Comparison of ENCODE assay signal across 11 cellular contexts in the genomic region with DNA sequence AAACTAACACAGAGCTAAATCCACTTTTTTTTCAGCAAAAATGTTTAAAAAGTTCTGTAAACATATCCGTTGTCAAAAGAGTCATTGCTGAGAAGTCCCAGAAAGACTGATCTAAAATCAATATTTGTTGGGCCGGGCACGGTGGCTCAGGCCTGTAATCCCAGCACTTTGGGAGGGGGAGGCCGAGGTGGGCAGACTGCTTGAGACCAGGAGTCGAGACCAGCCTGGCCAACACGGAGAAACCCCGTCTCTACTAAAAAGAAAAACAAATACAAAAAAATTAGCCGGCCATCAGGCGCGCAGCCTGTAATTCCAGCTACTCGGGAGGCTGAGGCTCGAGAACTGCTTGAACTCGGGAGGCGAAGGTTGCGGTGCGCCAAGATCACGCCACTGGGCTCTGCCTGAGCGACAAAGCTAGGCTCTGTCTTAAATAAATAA. TPM values are rescaled to one million over a fixed set of nuclear protein-coding genes. Genes with fewer than 3 reads are reported as not detected.
A peak's percentile ranks its signal among the peaks of the same experiment; 100 is the strongest.
DNase-seq lines count a peak whose midpoint lies in the region; ATAC-seq and TF ChIP-seq lines count a peak whose summit lies in the region.
"Had no signal": no experiment of that assay in that cellular context is flagged by ENCODE, and none has a peak within 500 bp of the region (broad histone marks: within the 10 kb centered on the region; RNA-seq: fewer than 3 reads in every experiment).

No MANE protein-coding gene starts in this region.

- no peaks in the 10 kb centered on the region for H3K27me3 ChIP-seq in CD4-positive, alpha-beta T cell (ENCODE audit: control insufficient read depth, insufficient read depth, low read length)
- H3K27me3 ChIP-seq in HCT116 (ENCODE audit: insufficient read depth, low read length) (no peaks in the 10 kb centered on the region), kidney epithelial cell (ENCODE audit: control insufficient read depth, insufficient read depth, low read length) (no peaks in the 10 kb centered on the region), esophagus muscularis mucosa (no peaks in the 10 kb centered on the region)

- peaks cover 64% of the 10 kb centered on the region for H3K79me2 ChIP-seq in HCT116 (ENCODE audit: insufficient read depth, low read length)

- no peak overlapping the region for H2AFZ ChIP-seq in HCT116 (ENCODE audit: low read depth, low read length, poor library complexity, severe bottlenecking)

- H3K4me1 ChIP-seq in HCT116 (ENCODE audit: control insufficient read depth in 1 of 2, insufficient read depth in 2 of 2, low read length in 2 of 2) (peaks cover 13 to 28% of the 10 kb centered on the region in 2 experiments), esophagus muscularis mucosa (peaks cover 10 to 30% (median 20%) of the 10 kb centered on the region in 4 donors)

- H3K36me3 ChIP-seq in HCT116 (ENCODE audit: control insufficient read depth in 1 of 2, insufficient read depth in 2 of 2, low read length in 2 of 2): peaks cover 7 to 29% of the 10 kb centered on the region in 2 experiments; a peak in 2 of 4 replicates
- H3K36me3 ChIP-seq in kidney epithelial cell (ENCODE audit: control insufficient read depth, insufficient read depth, low read length): no peaks in the 10 kb centered on the region
- H3K36me3 ChIP-seq in esophagus muscularis mucosa: peaks cover 9 to 20% (median 9%) of the 10 kb centered on the region in 4 donors

- no peak for TF ChIP-seq RAD21 in HCT116 (IDR thresholded peaks at IDR 0.05; ENCODE audit: low read depth)

- peaks cover 8% of the 10 kb centered on the region; the same call in 1 of the 2 replicates for H4K20me1 ChIP-seq in HCT116 (ENCODE audit: insufficient read depth)

- no peak for TF ChIP-seq EP300 in esophagus muscularis mucosa (IDR thresholded peaks at IDR 0.05)

- peaks cover 40% of the 10 kb centered on the region for H3K4me1 Mint-ChIP-seq in CD4-positive, alpha-beta T cell (ENCODE audit: low read depth)
- peaks cover 25% of the 10 kb centered on the region for H3K4me1 Mint-ChIP-seq in WTC11

- peak overlapping the region; percentile 95 for H3K4me2 ChIP-seq in HCT116 (ENCODE audit: low read length)

- TF ChIP-seq POLR2A in HCT116 (IDR thresholded peaks at IDR 0.05; ENCODE audit: borderline replicate concordance, extremely low read depth, insufficient read depth, insufficient read length) (no peak), esophagus muscularis mucosa (IDR thresholded peaks at IDR 0.05; ENCODE audit: low read depth) (no peak)

- 90% methylated on average over 18 of the region's 18 CpGs for WGBS in esophagus muscularis mucosa

- H3K9me2 ChIP-seq in HCT116 (ENCODE audit: insufficient read depth): no peaks in the 10 kb centered on the region

- H3K4me3 Mint-ChIP-seq in CD4-positive, alpha-beta T cell: peak overlapping the region; percentile 30
- peak overlapping the region; percentile 76 for H3K4me3 Mint-ChIP-seq in WTC11

- H3K4me3 ChIP-seq in HCT116 (replicated peaks in 1 of 2; ENCODE audit: low read depth in 1 of 2, low read length in 2 of 2) (peak overlapping the region; percentile 77 to 91), kidney epithelial cell (ENCODE audit: low read depth, low read length) (peak overlapping the region; percentile 85), esophagus muscularis mucosa (peak overlapping the region in 1 of 4 donors; percentile 83)

- peaks cover 35% of the 10 kb centered on the region for H3K36me3 Mint-ChIP-seq in CD4-positive, alpha-beta T cell (ENCODE audit: low read depth)
- H3K36me3 Mint-ChIP-seq in WTC11: peaks cover 22% of the 10 kb centered on the region

- RAD21 ChIA-PET in HCT116 (lab: Charles Lee; ENCODE audit: low non-redundant PET in 1 of 2, low total read pairs in 2 of 2, uncharacterized antibody in 2 of 2, unreplicated experiment in 2 of 2): no interaction called here

- no peak for DNase-seq in CD4-positive, alpha-beta T cell
- DNase-seq in HCT116 (ENCODE audit: low read depth, low spot score): no peak
- no peak for DNase-seq in WTC11 (ENCODE audit: low spot score)
- no peak for DNase-seq in kidney epithelial cell (ENCODE audit: low read depth)
- no peak for DNase-seq in NCI-H524 treated with DMSO at 0.1 percent for 48 hours (lab: John Stamatoyannopoulos, UW)
- no peak for DNase-seq in MV-4-11 (lab: John Stamatoyannopoulos, UW)
- no peak for DNase-seq in esophagus muscularis mucosa (ENCODE audit: extremely low spot score)
- DNase-seq: HCEC 1CT, T1000 had no signal

- CTCF ChIA-PET in CD4-positive, alpha-beta T cell (lab: Charles Lee): no interaction called here
- CTCF ChIA-PET in HCT116 (lab: Charles Lee) (no interaction called here), WTC11 (lab: Charles Lee) (interaction anchor here (0.9 kb wide), 1 partner anchor 94 kb away, joined by 3 read pairs; no protein-coding TSS in a partner anchor)

- BruUV-seq in HCT116 (replicated peaks; lab: Mats Ljungman, UMichigan): no TSS peak

- no peaks in the 10 kb centered on the region for H3K27me3 Mint-ChIP-seq in CD4-positive, alpha-beta T cell
- peaks cover 17% of the 10 kb centered on the region for H3K27me3 Mint-ChIP-seq in WTC11 (ENCODE audit: low read depth)

- intact Hi-C loops in CD4-positive, alpha-beta T cell (cut with DNase I, micrococcal nuclease): loop anchor here (5.0 to 10.0 kb wide), 6 partner anchors 80 to 918 kb away; a partner anchor contains a TSS
- intact Hi-C loops in HCT116 (cut with micrococcal nuclease): loop anchor here (5.0 kb wide), 2 partner anchors 90 to 285 kb away; no protein-coding TSS in a partner anchor
- intact Hi-C loops in esophagus muscularis mucosa (cut with DNase I): loop anchor here (5.0 kb wide), 1 partner anchor 90 kb away; no protein-coding TSS in a partner anchor

- POLR2A ChIA-PET in CD4-positive, alpha-beta T cell (lab: Charles Lee): interaction anchor here (1.0 kb wide), 1 partner anchor 94 kb away, joined by 3 read pairs; no protein-coding TSS in a partner anchor
- POLR2A ChIA-PET in HCT116 (lab: Charles Lee) (interaction anchor here (2.0 kb wide), 1 partner anchor 12 kb away, joined by 12 read pairs; no protein-coding TSS in a partner anchor), WTC11 (lab: Charles Lee) (no interaction called here)

- peak overlapping the region; percentile 81; the same call in 1 of the 2 replicates for H3K9ac ChIP-seq in HCT116 (ENCODE audit: low read length)

- peak overlapping the region; percentile 43 for H3K27ac Mint-ChIP-seq in CD4-positive, alpha-beta T cell
- H3K27ac Mint-ChIP-seq in WTC11: no peak overlapping the region

- H3K9me3 ChIP-seq in CD4-positive, alpha-beta T cell (ENCODE audit: control insufficient read depth, low read length): no peaks in the 10 kb centered on the region
- H3K9me3 ChIP-seq in HCT116 (ENCODE audit: control insufficient read depth in 1 of 2, insufficient read depth in 1 of 2, low read depth in 1 of 2, low read length in 2 of 2) (no peaks in the 10 kb centered on the region), esophagus muscularis mucosa (no peaks in the 10 kb centered on the region)

- ATAC-seq in CD4-positive, alpha-beta T cell (ENCODE audit: poor library complexity): no peak
- no peak for ATAC-seq in HCT116
- ATAC-seq in WTC11: no peak
- no peak for ATAC-seq in GM19397 (IDR thresholded peaks at IDR 0.05; ENCODE audit: unreplicated experiment)
- ATAC-seq: left lobe of liver had no signal

- H3K27ac ChIP-seq in CD4-positive, alpha-beta T cell (ENCODE audit: low read depth, low read length): no peak overlapping the region
- H3K27ac ChIP-seq in HCT116 (ENCODE audit: low read depth, low read length): no peak overlapping the region
- no peak overlapping the region for H3K27ac ChIP-seq in esophagus muscularis mucosa (replicated peaks in 1 of 4)

- TF ChIP-seq CTCF in CD4-positive, alpha-beta T cell (IDR thresholded peaks at IDR 0.05): no peak
- TF ChIP-seq CTCF in HCT116 (IDR thresholded peaks at IDR 0.05 in 2 of 3, conservative IDR thresholded peaks at IDR 0.05 in 1 of 3; ENCODE audit: borderline replicate concordance in 1 of 3, insufficient read depth in 1 of 3, low read depth in 2 of 3, low read length in 2 of 3): no peak
- no peak for TF ChIP-seq CTCF in WTC11 (IDR thresholded peaks at IDR 0.05)
- no peak for TF ChIP-seq CTCF in kidney epithelial cell (IDR thresholded peaks at IDR 0.05; ENCODE audit: insufficient read depth, low read length, poor library complexity, severe bottlenecking)
- TF ChIP-seq CTCF in esophagus muscularis mucosa (IDR thresholded peaks at IDR 0.05): no peak

- no peaks in the 10 kb centered on the region for H3K9me3 Mint-ChIP-seq in CD4-positive, alpha-beta T cell
- no peaks in the 10 kb centered on the region for H3K9me3 Mint-ChIP-seq in WTC11

TF ChIP-seq in HCT116, 20 proteins besides CTCF, POLR2A, EP300 and RAD21:
- TF ChIP-seq CBX3 (IDR thresholded peaks at IDR 0.05; ENCODE audit: low read depth) (no peak), SIN3A (IDR thresholded peaks at IDR 0.05; ENCODE audit: low read depth) (no peak)

TF ChIP-seq in WTC11, 78 proteins besides CTCF, POLR2A, EP300 and RAD21 (continues in another document):
- TF ChIP-seq, protein P1, sequence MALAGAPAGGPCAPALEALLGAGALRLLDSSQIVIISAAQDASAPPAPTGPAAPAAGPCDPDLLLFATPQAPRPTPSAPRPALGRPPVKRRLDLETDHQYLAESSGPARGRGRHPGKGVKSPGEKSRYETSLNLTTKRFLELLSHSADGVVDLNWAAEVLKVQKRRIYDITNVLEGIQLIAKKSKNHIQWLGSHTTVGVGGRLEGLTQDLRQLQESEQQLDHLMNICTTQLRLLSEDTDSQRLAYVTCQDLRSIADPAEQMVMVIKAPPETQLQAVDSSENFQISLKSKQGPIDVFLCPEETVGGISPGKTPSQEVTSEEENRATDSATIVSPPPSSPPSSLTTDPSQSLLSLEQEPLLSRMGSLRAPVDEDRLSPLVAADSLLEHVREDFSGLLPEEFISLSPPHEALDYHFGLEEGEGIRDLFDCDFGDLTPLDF (CRISPR knock-in tag; IDR thresholded peaks at IDR 0.05): no peak
- TF ChIP-seq, protein P2, sequence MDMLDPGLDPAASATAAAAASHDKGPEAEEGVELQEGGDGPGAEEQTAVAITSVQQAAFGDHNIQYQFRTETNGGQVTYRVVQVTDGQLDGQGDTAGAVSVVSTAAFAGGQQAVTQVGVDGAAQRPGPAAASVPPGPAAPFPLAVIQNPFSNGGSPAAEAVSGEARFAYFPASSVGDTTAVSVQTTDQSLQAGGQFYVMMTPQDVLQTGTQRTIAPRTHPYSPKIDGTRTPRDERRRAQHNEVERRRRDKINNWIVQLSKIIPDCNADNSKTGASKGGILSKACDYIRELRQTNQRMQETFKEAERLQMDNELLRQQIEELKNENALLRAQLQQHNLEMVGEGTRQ (CRISPR knock-in tag; IDR thresholded peaks at IDR 0.05): no peak
- TF ChIP-seq ESRRA (CRISPR knock-in tag; IDR thresholded peaks at IDR 0.05; ENCODE audit: borderline replicate concordance): no peak

RNA-seq across cellular contexts. Expression of a gene that starts 1.4 kb away (rescaled TPM):
- total RNA-seq in CD4-positive, alpha-beta T cell: 10 to 100 TPM; 38.1 to 40.5 TPM
- total RNA-seq in HCT116 (2021; ENCODE audit: unreplicated experiment) (219 TPM), WTC11 (2021) (104 to 109 TPM (median 107 TPM) in 3 replicates), kidney epithelial cell (122 and 157 TPM in 2 replicates), esophagus muscularis mucosa (10 to 100 TPM; 54.2 to 62.7 (median 60.1) TPM)
- 127 and 183 TPM in 2 replicates for polyA plus RNA-seq in HCT116 (2012)
